15 cellular contexts compared by ENCODE assay signal in the genomic region with DNA sequence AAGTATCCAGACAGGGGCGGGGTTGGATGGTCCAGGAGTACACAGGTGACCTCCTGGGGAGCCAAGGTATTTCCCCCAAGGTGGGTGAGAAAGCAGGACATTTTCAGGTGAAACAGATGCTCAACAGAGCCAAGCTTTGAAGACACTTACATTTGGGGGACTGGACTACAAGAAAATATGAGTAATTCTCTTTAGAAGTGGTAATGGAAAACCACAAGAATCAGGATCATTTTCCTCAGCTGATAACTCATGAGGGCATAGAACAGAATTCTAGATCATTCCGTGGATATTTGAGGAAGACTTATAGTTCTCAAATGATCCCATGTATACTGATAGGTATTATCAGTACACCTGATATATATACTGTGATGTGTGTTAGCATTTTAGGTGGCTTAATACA.
A peak's percentile ranks its signal among the peaks of the same experiment; 100 is the strongest.
DNase-seq lines count a peak whose midpoint lies in the region; ATAC-seq and TF ChIP-seq lines count a peak whose summit lies in the region.
"Had no signal": no experiment of that assay in that cellular context is flagged by ENCODE, and none has a peak within 500 bp of the region (broad histone marks: within the 10 kb centered on the region; RNA-seq: fewer than 3 reads in every experiment).

No MANE protein-coding gene starts in this region.

- peak overlapping the region; percentile 35 for H3K27ac ChIP-seq in PC-3 (ENCODE audit: low read length)

- intact Hi-C loops in natural killer cell (cut with micrococcal nuclease), result no loop called here
- intact Hi-C loops in PC-3 (cut with micrococcal nuclease), result no loop called here

- H3K9me2 ChIP-seq in PC-3 (replicated peaks; ENCODE audit: low read length), result no peaks in the 10 kb centered on the region

- no peaks in the 10 kb centered on the region for H3F3A ChIP-seq in PC-3 (ENCODE audit: low read length, unreplicated experiment)

- H3K9me3 ChIP-seq in PC-3 (ENCODE audit: low read length), result no peaks in the 10 kb centered on the region

- peaks cover 12 to 19% of the 10 kb centered on the region in 2 donors for H3K4me1 Mint-ChIP-seq in natural killer cell treated with Interleukin-12 subunit alpha and Interleukin-12 subunit beta and Interleukin-15 and Interleukin-18, amount 100 ng/mL, for 72 hours (ENCODE audit: low read depth in 2 of 2)
- H3K4me1 Mint-ChIP-seq in natural killer cell, result peaks cover 10 to 39% of the 10 kb centered on the region in 2 donors
- peaks cover 17 to 18% of the 10 kb centered on the region in 2 donors for H3K4me1 Mint-ChIP-seq in effector memory CD8-positive, alpha-beta T cell (ENCODE audit: low read depth in 2 of 2)
- H3K4me1 Mint-ChIP-seq in stimulated activated memory B cell treated with anti-CD40 and anti-IgM and Interleukin-4, amounts not matched to agents 10 μg/mL and 1 μg/mL and 100 μg/mL, for 72 hours, result peaks cover 43% of the 10 kb centered on the region

- H3K27me3 Mint-ChIP-seq in natural killer cell treated with Interleukin-12 subunit alpha and Interleukin-12 subunit beta and Interleukin-15 and Interleukin-18, amount 100 ng/mL, for 72 hours, result no peaks in the 10 kb centered on the region
- H3K27me3 Mint-ChIP-seq in natural killer cell (ENCODE audit: low read depth in 2 of 2), result no peaks in the 10 kb centered on the region
- no peaks in the 10 kb centered on the region for H3K27me3 Mint-ChIP-seq in effector memory CD8-positive, alpha-beta T cell
- no peaks in the 10 kb centered on the region for H3K27me3 Mint-ChIP-seq in stimulated activated memory B cell treated with anti-CD40 and anti-IgM and Interleukin-4, amounts not matched to agents 10 μg/mL and 1 μg/mL and 100 μg/mL, for 72 hours
- H3K27me3 Mint-ChIP-seq: CD4-positive, alpha-beta memory T cell had no signal

- H2AFZ ChIP-seq in PC-3 (ENCODE audit: low read length), result no peak overlapping the region

- no peaks in the 10 kb centered on the region for H4K20me1 ChIP-seq in PC-3 (ENCODE audit: low read length)

- H3K4me1 ChIP-seq in PC-3 (ENCODE audit: insufficient read depth, low read length), result peaks cover 50% of the 10 kb centered on the region

- TF ChIP-seq CTCF in natural killer cell (IDR thresholded peaks at IDR 0.05), result no peak
- TF ChIP-seq CTCF in PC-3 (conservative IDR thresholded peaks at IDR 0.05; ENCODE audit: low read depth, low read length), result no peak

- H3K4me2 ChIP-seq in PC-3 (ENCODE audit: low read length), result peak overlapping the region; percentile 43; the same call in 1 of the 2 replicates

- no peak for ATAC-seq in natural killer cell treated with Interleukin-12 subunit alpha and Interleukin-12 subunit beta and Interleukin-15 and Interleukin-18, amount 100 ng/mL, for 72 hours
- no peak for ATAC-seq in natural killer cell
- no peak for ATAC-seq in PC-3
- ATAC-seq in effector memory CD8-positive, alpha-beta T cell (replicated peaks), result no peak
- no peak for ATAC-seq in stimulated activated memory B cell treated with anti-CD40 and anti-IgM and Interleukin-4, amounts not matched to agents 10 μg/mL and 1 μg/mL and 100 μg/mL, for 72 hours
- no peak for ATAC-seq in GM21737 (IDR thresholded peaks at IDR 0.05; ENCODE audit: unreplicated experiment)
- ATAC-seq in HG03097 (IDR thresholded peaks at IDR 0.05; ENCODE audit: low FRiP score, unreplicated experiment), result no peak

- no peaks in the 10 kb centered on the region for H3K79me2 ChIP-seq in PC-3 (ENCODE audit: low read length)

- no peaks in the 10 kb centered on the region for H3K36me3 ChIP-seq in PC-3 (ENCODE audit: low read depth, low read length)

- H3K9ac ChIP-seq in PC-3 (ENCODE audit: low read length), result no peak overlapping the region

- POLR2A ChIA-PET in PC-3 (lab: Charles Lee; ENCODE audit: unreplicated experiment), result no interaction called here

- H3K4me3 Mint-ChIP-seq in natural killer cell treated with Interleukin-12 subunit alpha and Interleukin-12 subunit beta and Interleukin-15 and Interleukin-18, amount 100 ng/mL, for 72 hours, result no peak overlapping the region
- H3K4me3 Mint-ChIP-seq in natural killer cell, result no peak overlapping the region
- no peak overlapping the region for H3K4me3 Mint-ChIP-seq in effector memory CD8-positive, alpha-beta T cell
- H3K4me3 Mint-ChIP-seq in stimulated activated memory B cell treated with anti-CD40 and anti-IgM and Interleukin-4, amounts not matched to agents 10 μg/mL and 1 μg/mL and 100 μg/mL, for 72 hours, result no peak overlapping the region

- DNase-seq in natural killer cell treated with Interleukin-12 subunit alpha and Interleukin-12 subunit beta and Interleukin-15 and Interleukin-18, amount 100 ng/mL, for 72 hours (ENCODE audit: low spot score), result no peak
- no peak for DNase-seq in natural killer cell
- peak; percentile 2 for DNase-seq in PC-3
- DNase-seq in effector memory CD8-positive, alpha-beta T cell, result no peak
- no peak for DNase-seq in AG20443 (ENCODE audit: low spot score)
- DNase-seq: CD4-positive, alpha-beta memory T cell; DND-41; Karpas-422; NCI-H1105 treated with DMSO at 0.1 percent for 48 hours; NCI-H2029; NCI-H2171 treated with DMSO at 0.1 percent for 48 hours; NCI-H510A had no signal

- H3K27me3 ChIP-seq in PC-3 (ENCODE audit: low read length), result no peaks in the 10 kb centered on the region

- no peaks in the 10 kb centered on the region for H3K36me3 Mint-ChIP-seq in natural killer cell treated with Interleukin-12 subunit alpha and Interleukin-12 subunit beta and Interleukin-15 and Interleukin-18, amount 100 ng/mL, for 72 hours
- no peaks in the 10 kb centered on the region for H3K36me3 Mint-ChIP-seq in natural killer cell
- H3K36me3 Mint-ChIP-seq in effector memory CD8-positive, alpha-beta T cell (ENCODE audit: insufficient read depth), result peaks cover 3% of the 10 kb centered on the region
- H3K36me3 Mint-ChIP-seq in stimulated activated memory B cell treated with anti-CD40 and anti-IgM and Interleukin-4, amounts not matched to agents 10 μg/mL and 1 μg/mL and 100 μg/mL, for 72 hours, result no peaks in the 10 kb centered on the region
- H3K36me3 Mint-ChIP-seq: CD4-positive, alpha-beta memory T cell had no signal

- no peak overlapping the region for H3K4me3 ChIP-seq in PC-3 (ENCODE audit: low read length)

- H3K9me3 Mint-ChIP-seq in natural killer cell treated with Interleukin-12 subunit alpha and Interleukin-12 subunit beta and Interleukin-15 and Interleukin-18, amount 100 ng/mL, for 72 hours, result no peaks in the 10 kb centered on the region
- H3K9me3 Mint-ChIP-seq in natural killer cell, result no peaks in the 10 kb centered on the region
- no peaks in the 10 kb centered on the region for H3K9me3 Mint-ChIP-seq in effector memory CD8-positive, alpha-beta T cell
- no peaks in the 10 kb centered on the region for H3K9me3 Mint-ChIP-seq in stimulated activated memory B cell treated with anti-CD40 and anti-IgM and Interleukin-4, amounts not matched to agents 10 μg/mL and 1 μg/mL and 100 μg/mL, for 72 hours
- H3K9me3 Mint-ChIP-seq: CD4-positive, alpha-beta memory T cell had no signal

- CTCF ChIA-PET in PC-3 (lab: Charles Lee), result no interaction called here

- no TSS peak for BruUV-seq in PC-3 (replicated peaks; lab: Mats Ljungman, UMichigan)

- H3K27ac Mint-ChIP-seq in natural killer cell treated with Interleukin-12 subunit alpha and Interleukin-12 subunit beta and Interleukin-15 and Interleukin-18, amount 100 ng/mL, for 72 hours, result peak overlapping the region; percentile 68 to 70
- no peak overlapping the region for H3K27ac Mint-ChIP-seq in natural killer cell
- H3K27ac Mint-ChIP-seq in effector memory CD8-positive, alpha-beta T cell, result peak overlapping the region; percentile 49 to 73
- peak overlapping the region; percentile 82 for H3K27ac Mint-ChIP-seq in stimulated activated memory B cell treated with anti-CD40 and anti-IgM and Interleukin-4, amounts not matched to agents 10 μg/mL and 1 μg/mL and 100 μg/mL, for 72 hours

Comparison
In these comparisons a context has a peak if more than half of its experiments do, and no peak if none do; other contexts are left out.
1. H3K27ac Mint-ChIP-seq: peak in natural killer cell treated with Interleukin-12 subunit alpha and Interleukin-12 subunit beta and Interleukin-15 and Interleukin-18, amount 100 ng/mL, for 72 hours (2 of 2), effector memory CD8-positive, alpha-beta T cell (2 of 2) and stimulated activated memory B cell treated with anti-CD40 and anti-IgM and Interleukin-4, amounts not matched to agents 10 μg/mL and 1 μg/mL and 100 μg/mL, for 72 hours (single experiment); none in natural killer cell (0 of 2).